In the genomic region with DNA sequence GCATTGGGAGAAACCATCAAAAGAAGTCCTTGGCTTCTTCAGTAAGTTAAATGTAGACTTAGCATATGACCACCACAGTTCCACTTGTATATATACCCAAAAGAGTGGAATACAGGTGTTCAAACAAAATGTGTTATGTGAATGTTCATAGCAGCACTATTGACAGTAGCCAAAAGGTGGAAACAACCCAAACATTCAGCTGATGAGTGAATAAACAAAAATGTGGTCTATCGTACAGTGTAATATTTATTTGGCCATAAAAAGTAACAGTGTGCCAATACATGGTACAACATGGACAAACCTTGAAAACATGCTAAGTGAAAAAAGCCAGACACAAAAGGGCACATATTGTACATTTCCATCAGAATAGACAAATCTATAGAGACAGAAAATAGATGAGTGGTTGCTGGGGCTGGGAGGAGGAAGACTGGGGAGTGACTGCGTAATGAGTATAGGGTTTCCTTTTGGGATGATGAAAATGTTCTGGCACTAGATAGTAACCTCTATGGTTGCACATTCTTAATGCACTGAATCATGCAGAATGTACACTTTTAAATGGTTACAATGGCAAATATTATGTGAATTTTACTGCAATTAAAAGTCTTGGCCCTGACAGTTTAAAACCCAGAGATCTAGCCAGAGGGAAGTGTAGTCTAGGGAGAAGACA, we compare ENCODE assay signal across 9 cellular contexts. TPM values are rescaled to one million over a fixed set of nuclear protein-coding genes. Genes with fewer than 3 reads are reported as not detected.
A peak's percentile ranks its signal among the peaks of the same experiment; 100 is the strongest.
DNase-seq lines count a peak whose midpoint lies in the region; ATAC-seq and TF ChIP-seq lines count a peak whose summit lies in the region.
"Had no signal": no experiment of that assay in that cellular context is flagged by ENCODE, and none has a peak within 500 bp of the region (broad histone marks: within the 10 kb centered on the region; RNA-seq: fewer than 3 reads in every experiment).

No MANE protein-coding gene starts in this region.

- intact Hi-C loops in activated T-helper 2 cell treated with anti-CD3 and anti-CD28 coated beads, Interferon-gamma antibody, Interleukin-2, Interleukin-4, amounts not matched to agents 10 μg/mL and 5 μg/mL and 100 μg/mL, durations not matched to agents 14 hours and 24 hours and 36 hours (cut with micrococcal nuclease), result loop anchor here (10.0 kb wide), 1 partner anchor 174 kb away; a partner anchor contains a TSS
- intact Hi-C loops in esophagus muscularis mucosa (cut with DNase I), result no loop called here

- TF ChIP-seq CTCF in AG09309 (IDR thresholded peaks at IDR 0.05; ENCODE audit: control insufficient read depth, insufficient read depth, low read depth, low read length, missing control alignments) (no peak), esophagus muscularis mucosa (IDR thresholded peaks at IDR 0.05) (no peak)

- peaks cover 6% of the 10 kb centered on the region for H3K9me3 Mint-ChIP-seq in activated T-helper 2 cell treated with anti-CD3 and anti-CD28 coated beads, Interferon-gamma antibody, Interleukin-2, Interleukin-4, amounts not matched to agents 10 μg/mL and 5 μg/mL and 100 μg/mL, durations not matched to agents 14 hours and 24 hours and 36 hours

- ATAC-seq in GM18868 (IDR thresholded peaks at IDR 0.05; ENCODE audit: unreplicated experiment), result no peak

- no peaks in the 10 kb centered on the region for H3K9me3 ChIP-seq in esophagus muscularis mucosa

- H3K27ac Mint-ChIP-seq in activated T-helper 2 cell treated with anti-CD3 and anti-CD28 coated beads, Interferon-gamma antibody, Interleukin-2, Interleukin-4, amounts not matched to agents 10 μg/mL and 5 μg/mL and 100 μg/mL, durations not matched to agents 14 hours and 24 hours and 36 hours, result peak overlapping the region; percentile 30

- no peaks in the 10 kb centered on the region for H3K27me3 ChIP-seq in esophagus muscularis mucosa

- no peak for TF ChIP-seq EP300 in esophagus muscularis mucosa (IDR thresholded peaks at IDR 0.05)

- H3K4me3 Mint-ChIP-seq in activated T-helper 2 cell treated with anti-CD3 and anti-CD28 coated beads, Interferon-gamma antibody, Interleukin-2, Interleukin-4, amounts not matched to agents 10 μg/mL and 5 μg/mL and 100 μg/mL, durations not matched to agents 14 hours and 24 hours and 36 hours (ENCODE audit: low read depth), result no peak overlapping the region

- H3K4me1 ChIP-seq in esophagus muscularis mucosa, result peaks cover 12 to 43% (median 19%) of the 10 kb centered on the region in 4 donors

- no peak overlapping the region for H3K4me3 ChIP-seq in AG09309 (ENCODE audit: control insufficient read depth, low read depth, low read length)
- no peak overlapping the region for H3K4me3 ChIP-seq in esophagus muscularis mucosa

- H3K36me3 ChIP-seq in esophagus muscularis mucosa, result peaks cover 16 to 67% (median 51%) of the 10 kb centered on the region in 4 donors

- H3K4me1 Mint-ChIP-seq in activated T-helper 2 cell treated with anti-CD3 and anti-CD28 coated beads, Interferon-gamma antibody, Interleukin-2, Interleukin-4, amounts not matched to agents 10 μg/mL and 5 μg/mL and 100 μg/mL, durations not matched to agents 14 hours and 24 hours and 36 hours (ENCODE audit: low read depth), result peaks cover 30% of the 10 kb centered on the region

- no peak overlapping the region for H3K27ac ChIP-seq in esophagus muscularis mucosa (replicated peaks in 1 of 4)

- H3K36me3 Mint-ChIP-seq in activated T-helper 2 cell treated with anti-CD3 and anti-CD28 coated beads, Interferon-gamma antibody, Interleukin-2, Interleukin-4, amounts not matched to agents 10 μg/mL and 5 μg/mL and 100 μg/mL, durations not matched to agents 14 hours and 24 hours and 36 hours (ENCODE audit: low read depth), result peaks cover 75% of the 10 kb centered on the region

- no peak for TF ChIP-seq POLR2A in esophagus muscularis mucosa (IDR thresholded peaks at IDR 0.05; ENCODE audit: low read depth)

- H3K27me3 Mint-ChIP-seq in activated T-helper 2 cell treated with anti-CD3 and anti-CD28 coated beads, Interferon-gamma antibody, Interleukin-2, Interleukin-4, amounts not matched to agents 10 μg/mL and 5 μg/mL and 100 μg/mL, durations not matched to agents 14 hours and 24 hours and 36 hours (ENCODE audit: low read depth), result no peaks in the 10 kb centered on the region

- WGBS in esophagus muscularis mucosa, result 78% methylated on average over 2 of the region's 2 CpGs

- peak; percentile 27 for DNase-seq in AG09309 (ENCODE audit: low read depth)
- peak; percentile 40 for DNase-seq in HS-27A (ENCODE audit: low read depth)
- DNase-seq in activated T-helper 2 cell treated with anti-CD3 and anti-CD28 coated beads, Interferon-gamma antibody, Interleukin-2, Interleukin-4, amounts not matched to agents 10 μg/mL and 5 μg/mL and 100 μg/mL, durations not matched to agents 14 hours and 24 hours and 36 hours (ENCODE audit: low spot score), result no peak
- DNase-seq in glomerular visceral epithelial cell (ENCODE audit: extremely low spot score), result peak; percentile 26
- DNase-seq in esophagus muscularis mucosa (ENCODE audit: extremely low spot score), result no peak
- DNase-seq in NCI-H748 treated with DMSO at 0.1 percent for 48 hours (lab: John Stamatoyannopoulos, UW), result no peak
- DNase-seq in NCI-H146 treated with DMSO at 0.1 percent for 48 hours (lab: John Stamatoyannopoulos, UW; ENCODE audit: unreplicated experiment), result no peak
- DNase-seq: NCI-H146 had no signal

RNA-seq across cellular contexts. Expression of a gene that starts 5.5 kb away (rescaled TPM):
- 58.9 and 59.9 TPM in 2 replicates for total RNA-seq in activated T-helper 2 cell treated with anti-CD3 and anti-CD28 coated beads, Interferon-gamma antibody, Interleukin-2, Interleukin-4, amounts not matched to agents 10 μg/mL and 5 μg/mL and 100 μg/mL, durations not matched to agents 14 hours and 24 hours and 36 hours
- total RNA-seq in esophagus muscularis mucosa, result 10 to 100 TPM; 33.5 to 35.3 (median 34.9) TPM

RNA-seq across cellular contexts. Expression of a gene that starts 5.7 kb away (rescaled TPM):
- total RNA-seq in activated T-helper 2 cell treated with anti-CD3 and anti-CD28 coated beads, Interferon-gamma antibody, Interleukin-2, Interleukin-4, amounts not matched to agents 10 μg/mL and 5 μg/mL and 100 μg/mL, durations not matched to agents 14 hours and 24 hours and 36 hours, result 7.2 and 9.0 TPM in 2 replicates
- 1 to 10 TPM; 3.5 to 8.4 (median 7.5) TPM for total RNA-seq in esophagus muscularis mucosa

Comparison
In these comparisons a context has a peak if more than half of its experiments do, and no peak if none do; other contexts are left out.
1. DNase-seq: peak in AG09309 (single experiment), HS-27A (single experiment) and glomerular visceral epithelial cell (single experiment); none in activated T-helper 2 cell treated with anti-CD3 and anti-CD28 coated beads, Interferon-gamma antibody, Interleukin-2, Interleukin-4, amounts not matched to agents 10 μg/mL and 5 μg/mL and 100 μg/mL, durations not matched to agents 14 hours and 24 hours and 36 hours (single experiment), esophagus muscularis mucosa (single experiment), NCI-H748 treated with DMSO at 0.1 percent for 48 hours (single experiment) and NCI-H146 treated with DMSO at 0.1 percent for 48 hours (single experiment).